ENCODE assay signal across 16 cellular contexts in genomic region chr2:47503481-47504070, GRCh38.
A peak's percentile ranks its signal among the peaks of the same experiment; 100 is the strongest.
DNase-seq lines count a peak whose midpoint lies in the region; ATAC-seq, FAIRE-seq and TF ChIP-seq lines count a peak whose summit lies in the region.
"Had no signal": no experiment of that assay in that cellular context is flagged by ENCODE, and none has a peak within 500 bp of the region (broad histone marks: within the 10 kb centered on the region; RNA-seq: fewer than 3 reads in every experiment).

No MANE protein-coding gene starts in this region.

- H3K4me2 ChIP-seq in hepatocyte: no peak overlapping the region
- H3K4me2 ChIP-seq: GM23338 had no signal

- H3K27me3 ChIP-seq in hepatocyte (no peaks in the 10 kb centered on the region), sigmoid colon (no peaks in the 10 kb centered on the region)
- H3K27me3 ChIP-seq: right atrium auricular region had no signal

- no peak for TF ChIP-seq EP300 in sigmoid colon (IDR thresholded peaks at IDR 0.05)

- peak; percentile 90 for FAIRE-seq in GM12891 (lab: Jason Lieb, UNC)
- FAIRE-seq: G401.6, HTR-8/SVneo, keratinocyte had no signal

- WGBS in hepatocyte (ENCODE audit: low lambda C conversion rate, missing lambda C conversion rate): 91% methylated on average over 8 of the region's 8 CpGs
- 84 to 93% methylated on average over 8 of the region's 8 CpGs for WGBS in sigmoid colon, 2 donors

- H3K27ac ChIP-seq in hepatocyte (no peak overlapping the region), sigmoid colon (no peak overlapping the region)
- H3K27ac ChIP-seq: right atrium auricular region had no signal

- ATAC-seq in GM19397 (IDR thresholded peaks at IDR 0.05; ENCODE audit: unreplicated experiment): peak; percentile 63
- ATAC-seq in HG02840 (IDR thresholded peaks at IDR 0.05; ENCODE audit: low FRiP score, unreplicated experiment): peak; percentile 67
- ATAC-seq in left colon: no peak
- ATAC-seq: GM23338 had no signal

- TF ChIP-seq CTCF in hepatocyte (IDR thresholded peaks at IDR 0.05; ENCODE audit: poor library complexity) (no peak), sigmoid colon (IDR thresholded peaks at IDR 0.05) (no peak)

- H3K4me3 ChIP-seq in hepatocyte (no peak overlapping the region), sigmoid colon (no peak overlapping the region)
- H3K4me3 ChIP-seq: GM23338, right atrium auricular region had no signal

- no peaks in the 10 kb centered on the region for H3K9me3 ChIP-seq in hepatocyte (ENCODE audit: low read depth)
- H3K9me3 ChIP-seq in sigmoid colon: peaks cover 0 to 10% (median 0%) of the 10 kb centered on the region in 4 donors
- H3K9me3 ChIP-seq: right atrium auricular region had no signal

- TF ChIP-seq POLR2A in GM12891 (IDR thresholded peaks at IDR 0.05; ENCODE audit: low read depth, low read length) (no peak), sigmoid colon (IDR thresholded peaks at IDR 0.05) (no peak)

- H3K4me1 ChIP-seq in hepatocyte (ENCODE audit: insufficient read depth) (no peaks in the 10 kb centered on the region), sigmoid colon (no peaks in the 10 kb centered on the region)
- H3K4me1 ChIP-seq: right atrium auricular region had no signal

- no peak overlapping the region for H2AFZ ChIP-seq in hepatocyte
- H2AFZ ChIP-seq: GM23338 had no signal

- no peaks in the 10 kb centered on the region for H3K79me2 ChIP-seq in hepatocyte

- H3K9me2 ChIP-seq in hepatocyte (replicated peaks; ENCODE audit: insufficient read depth): no peaks in the 10 kb centered on the region

- H4K20me1 ChIP-seq in hepatocyte (ENCODE audit: insufficient read depth, poor library complexity, severe bottlenecking): no peaks in the 10 kb centered on the region

- intact Hi-C loops in left colon (cut with DNase I, micrococcal nuclease) (no loop called here), sigmoid colon (cut with DNase I) (no loop called here)

- no peak for DNase-seq in GM12891 (ENCODE audit: insufficient read length, low spot score)
- peak; percentile 67 for DNase-seq in NAMALWA (ENCODE audit: low spot score)
- no peak for DNase-seq in left colon
- no peak for DNase-seq in GM19238 (ENCODE audit: insufficient read length, low spot score)
- DNase-seq in hepatocyte (ENCODE audit: low spot score): no peak
- DNase-seq in sigmoid colon: no peak
- DNase-seq: activated CD4-positive, alpha-beta memory T cell treated with anti-CD3 and anti-CD28 coated beads, Interleukin-2, amount 10 ng/mL, durations not matched to agents 7 days and 5 days; cortex of kidney; NCI-H1417 treated with DMSO at 0.1 percent for 48 hours had no signal

- H3K36me3 ChIP-seq in hepatocyte (replicated peaks; ENCODE audit: insufficient read depth, low read depth) (no peaks in the 10 kb centered on the region), sigmoid colon (no peaks in the 10 kb centered on the region)
- H3K36me3 ChIP-seq: right atrium auricular region had no signal

TF ChIP-seq in GM12891, 5 proteins besides CTCF, POLR2A, EP300 and RAD21:
- no peak for TF ChIP-seq POLR2AphosphoS5 (IDR thresholded peaks at IDR 0.05; ENCODE audit: low read depth, low read length)
- TF ChIP-seq POU2F2 (IDR thresholded peaks at IDR 0.05; ENCODE audit: low read depth, low read length): peak; percentile 64; the same call in 1 of the 2 replicates
- TF ChIP-seq TAF1 (IDR thresholded peaks at IDR 0.05; ENCODE audit: low read depth, low read length): no peak
